ENCODE assay signal across 10 cellular contexts in genomic region chr1:31588751-31589515, GRCh38. TPM values are rescaled to one million over a fixed set of nuclear protein-coding genes. Genes with fewer than 3 reads are reported as not detected.
DNase-seq lines count a peak whose midpoint lies in the region; ATAC-seq, FAIRE-seq and TF ChIP-seq lines count a peak whose summit lies in the region.
"Had no signal": no experiment of that assay in that cellular context is flagged by ENCODE, and none has a peak within 500 bp of the region (broad histone marks: within the 10 kb centered on the region; RNA-seq: fewer than 3 reads in every experiment).

No MANE protein-coding gene starts in this region.

- peaks cover 19% of the 10 kb centered on the region for H3K4me1 ChIP-seq in astrocyte (ENCODE audit: insufficient read depth, low read length)
- peaks cover 0 to 58% of the 10 kb centered on the region in 2 donors for H3K4me1 ChIP-seq in right atrium auricular region

- H3K27me3 ChIP-seq in BJ (ENCODE audit: control insufficient read depth, insufficient read depth, low read length) (no peaks in the 10 kb centered on the region), astrocyte (ENCODE audit: insufficient read depth, low read length) (no peaks in the 10 kb centered on the region), right atrium auricular region (no peaks in the 10 kb centered on the region)

- H3K36me3 ChIP-seq in BJ (ENCODE audit: control insufficient read depth, insufficient read depth, low read length) (peaks cover 6% of the 10 kb centered on the region), astrocyte (ENCODE audit: insufficient read depth, low read length) (no peaks in the 10 kb centered on the region), right atrium auricular region (peaks cover 34% of the 10 kb centered on the region)

- DNase-seq in BJ (ENCODE audit: low read depth) (no peak), astrocyte (ENCODE audit: low read depth) (no peak), right atrium auricular region (ENCODE audit: low spot score) (peak; percentile 61), posterior vena cava (ENCODE audit: low spot score) (peak; percentile 84), NCI-H2171 treated with DMSO at 0.1 percent for 48 hours (lab: John Stamatoyannopoulos, UW) (no peak), HCEC 1CT (no peak), SIG-M5 treated with dmso at 0.1 percent for 504 hours (lab: John Stamatoyannopoulos, UW; ENCODE audit: unreplicated experiment) (no peak)
- DNase-seq: KBM-7 had no signal

- H3K27ac Mint-ChIP-seq in astrocyte (ENCODE audit: unreplicated experiment) = no peak overlapping the region

- H3K27ac ChIP-seq in astrocyte (ENCODE audit: low read depth, low read length) = no peak overlapping the region
- peak overlapping the region; percentile 83 to 92 for H3K27ac ChIP-seq in right atrium auricular region

- peak overlapping the region; percentile 61 for H3K9ac ChIP-seq in astrocyte (ENCODE audit: low read length)

- H3K27me3 Mint-ChIP-seq in astrocyte (ENCODE audit: low read depth, unreplicated experiment) = peaks cover 21% of the 10 kb centered on the region

- no peaks in the 10 kb centered on the region for H4K20me1 ChIP-seq in astrocyte (ENCODE audit: insufficient read depth, low read length)

- TF ChIP-seq CTCF in BJ (IDR thresholded peaks at IDR 0.05; ENCODE audit: insufficient read depth, low read depth, low read length) (no peak), astrocyte (IDR thresholded peaks at IDR 0.05; ENCODE audit: insufficient read depth, low read depth, low read length) (no peak), right atrium auricular region (IDR thresholded peaks at IDR 0.05) (no peak)

- no peaks in the 10 kb centered on the region for H3K79me2 ChIP-seq in astrocyte (ENCODE audit: insufficient read depth, low read length)

- H3K4me3 ChIP-seq in BJ (ENCODE audit: low read depth, low read length) (0 out of 2 replicates have a peak overlapping the region, but pooled peaks have one; percentile 7), astrocyte (ENCODE audit: insufficient read depth, low read depth, low read length) (peak overlapping the region; percentile 17), right atrium auricular region (peak overlapping the region; percentile 1 to 43)

- FAIRE-seq in astrocyte (lab: Jason Lieb, UNC) = no peak

- peaks cover 9% of the 10 kb centered on the region for H3K4me1 Mint-ChIP-seq in astrocyte (ENCODE audit: low read depth, unreplicated experiment)

- peaks cover 3% of the 10 kb centered on the region for H3K36me3 Mint-ChIP-seq in astrocyte (ENCODE audit: low read depth, unreplicated experiment)

- intact Hi-C loops in posterior vena cava (cut with DNase I) = no loop called here

- H3K9me3 ChIP-seq in astrocyte (ENCODE audit: insufficient read depth, low read depth, low read length) (no peaks in the 10 kb centered on the region), right atrium auricular region (no peaks in the 10 kb centered on the region)

- H3K4me3 Mint-ChIP-seq in astrocyte (ENCODE audit: unreplicated experiment) = no peak overlapping the region

- CTCF ChIA-PET in BJ (lab: Yijun Ruan, JAX) = interaction anchor here (0.7 to 19.4 kb wide), 6 partner anchors 8 to 200 kb away, joined by 3 to 366 read pairs (median 3); partner anchors contain the start of gene TINAGL1

- POLR2A ChIA-PET in BJ (lab: Charles Lee) = no interaction called here

- H2AFZ ChIP-seq in astrocyte (ENCODE audit: low read depth, low read length) = peak overlapping the region; percentile 62

- H3K9me3 Mint-ChIP-seq in astrocyte (ENCODE audit: unreplicated experiment) = no peaks in the 10 kb centered on the region

- ATAC-seq in GM21423 (IDR thresholded peaks at IDR 0.05; ENCODE audit: unreplicated experiment) = no peak

- H3K4me2 ChIP-seq in astrocyte (ENCODE audit: low read length) = peak overlapping the region; percentile 79

RNA-seq across cellular contexts. Expression of gene TINAGL1, which starts 12.6 kb away (rescaled TPM):
- polyA plus RNA-seq in BJ (2011; rRNA removed) = 32.6 and 39.0 TPM in 2 replicates
- polyA minus RNA-seq in BJ (2011; rRNA and poly(A)+ RNA removed) = 24.7 and 35.4 TPM in 2 replicates
- total RNA-seq in astrocyte (3.9 and 5.7 TPM in 2 replicates), right atrium auricular region (100 to 1,000 TPM; 211 to 264 TPM), posterior vena cava (100 to 1,000 TPM; 110 to 123 TPM)
- total RNA-seq: T-helper 1 cell treated with Interleukin-12 subunit alpha and Interleukin-12 subunit beta and Interleukin-4 antibody, amounts not matched to agents 30 ng/mL and 1 ng/mL, for 36 hours had no signal

RNA-seq across cellular contexts. Expression of gene HCRTR1, which starts 28.6 kb away (rescaled TPM):
- polyA plus RNA-seq in BJ (2011; rRNA removed) = not detected in 2 replicates
- polyA minus RNA-seq in BJ (2011; rRNA and poly(A)+ RNA removed) = not detected in 2 replicates
- total RNA-seq in astrocyte (not detected in 2 replicates), right atrium auricular region (under 1 TPM in 1 of 2 donors, not detected in 1; 0.43 TPM), posterior vena cava (not detected)
- total RNA-seq: T-helper 1 cell treated with Interleukin-12 subunit alpha and Interleukin-12 subunit beta and Interleukin-4 antibody, amounts not matched to agents 30 ng/mL and 1 ng/mL, for 36 hours had no signal

RNA-seq across cellular contexts. Expression of gene PEF1, which starts 55.7 kb away (rescaled TPM):
- 111 and 145 TPM in 2 replicates for polyA plus RNA-seq in BJ (2011; rRNA removed)
- polyA minus RNA-seq in BJ (2011; rRNA and poly(A)+ RNA removed) = 93.5 and 142 TPM in 2 replicates
- total RNA-seq in astrocyte = 56.3 and 57.9 TPM in 2 replicates
- total RNA-seq in right atrium auricular region = 10 to 100 TPM; 42.9 to 66.8 TPM
- 10 to 100 TPM; 55.5 to 62.8 TPM for total RNA-seq in posterior vena cava

Comparison
In these comparisons a context has a peak if more than half of its experiments do, and no peak if none do; other contexts are left out.
1. DNase-seq: peak in right atrium auricular region (single experiment) and posterior vena cava (single experiment); none in BJ (single experiment), astrocyte (single experiment), NCI-H2171 treated with DMSO at 0.1 percent for 48 hours (single experiment), HCEC 1CT (single experiment) and SIG-M5 treated with dmso at 0.1 percent for 504 hours (single experiment).
2. RNA of gene TINAGL1, which starts 12.6 kb away (total RNA-seq): 211 to 264 TPM in right atrium auricular region and 110 to 123 TPM in posterior vena cava; 3.9 to 5.7 TPM in astrocyte; every median in the first group is over 10 times any median in the second.
3. Peak in every context shown above with its lines, with median percentiles within 50 percentile points of each other: H3K4me3 ChIP-seq.